Comparison of ENCODE assay signal across 33 cellular contexts in the genomic region with DNA sequence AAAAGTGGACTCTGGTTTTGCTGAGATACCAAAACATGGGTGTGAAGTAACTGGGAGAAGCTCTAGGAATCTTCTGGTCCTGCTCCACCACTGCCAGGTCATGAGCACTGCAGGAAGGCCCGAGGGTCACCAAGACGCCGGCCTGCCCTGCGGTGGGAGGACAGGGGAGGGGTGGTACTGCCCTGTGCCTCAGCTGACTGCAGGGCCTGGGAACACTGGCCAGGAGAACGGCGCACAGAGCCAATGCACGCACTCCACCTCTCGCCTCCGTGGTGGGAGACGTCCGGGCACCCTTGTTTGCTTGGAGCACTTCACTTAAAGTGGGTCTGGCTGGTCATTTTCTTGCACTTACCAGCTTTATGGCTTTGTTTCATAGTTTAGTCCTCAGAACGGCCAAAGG.
"Had no signal": no experiment of that assay in that cellular context is flagged by ENCODE, and none has a peak within 500 bp of the region (broad histone marks: within the 10 kb centered on the region; RNA-seq: fewer than 3 reads in every experiment).

No MANE protein-coding gene starts in this region.

- H2AFZ ChIP-seq: PC-9 had no signal

- H3K27ac Mint-ChIP-seq: activated CD4-positive, alpha-beta T cell treated with anti-CD3 and anti-CD28 coated beads, Interleukin-2, amount 10 ng/mL, durations not matched to agents 24 days and 14 days; activated CD8-positive, alpha-beta T cell treated with anti-CD3 and anti-CD28 coated beads for 36 hours; activated naive CD4-positive, alpha-beta T cell treated with anti-CD3 and anti-CD28 coated beads, Interleukin-2, amount 50 U/mL, for 24 hours; activated naive CD8-positive, alpha-beta T cell treated with anti-CD3 and anti-CD28 coated beads, Interleukin-2, amount 10 ng/mL, durations not matched to agents 7 days and 5 days; activated T-helper 2 cell treated with anti-CD3 and anti-CD28 coated beads, Interferon-gamma antibody, Interleukin-2, Interleukin-4, amounts not matched to agents 10 μg/mL and 5 μg/mL and 100 μg/mL, durations not matched to agents 14 hours and 24 hours and 36 hours had no signal

- H3K36me3 ChIP-seq: ascending aorta, breast epithelium had no signal

- ATAC-seq: activated CD8-positive, alpha-beta T cell treated with anti-CD3 and anti-CD28 coated beads for 36 hours had no signal

- H3K27me3 Mint-ChIP-seq: activated CD8-positive, alpha-beta T cell treated with anti-CD3 and anti-CD28 coated beads for 36 hours; activated naive CD4-positive, alpha-beta T cell treated with anti-CD3 and anti-CD28 coated beads, Interleukin-2, amount 50 U/mL, for 24 hours; activated naive CD8-positive, alpha-beta T cell treated with anti-CD3 and anti-CD28 coated beads, Interleukin-2, amount 10 ng/mL, durations not matched to agents 7 days and 5 days had no signal

- H3K9me3 ChIP-seq: ascending aorta, breast epithelium had no signal

- DNase-seq: activated CD4-positive, alpha-beta T cell treated with anti-CD3 and anti-CD28 coated beads, Interleukin-2, amount 10 ng/mL, durations not matched to agents 24 days and 14 days; activated CD4-positive, alpha-beta T cell treated with anti-CD3 and anti-CD28 coated beads, Interleukin-2, amount 50 U/mL, for 4 hours; activated CD8-positive, alpha-beta T cell treated with anti-CD3 and anti-CD28 coated beads for 36 hours; activated gamma-delta T cell; activated naive CD4-positive, alpha-beta T cell treated with Interleukin-2 at 50 U/mL for 16 hours; activated naive CD8-positive, alpha-beta T cell treated with anti-CD3 and anti-CD28 coated beads, Interleukin-2, amount 10 ng/mL, durations not matched to agents 7 days and 5 days; activated T-cell treated with anti-CD3 and anti-CD28 coated beads, Interleukin-2, amount 50 U/mL, for 1 hour; amygdala; MM.1S; MV-4-11; NCI-H1092 treated with DMSO at 0.1 percent for 48 hours; NCI-H1417; NCI-H146; NCI-H187; NCI-H2081; NCI-H2171 treated with DMSO at 0.1 percent for 48 hours; NCI-H2227 treated with DMSO at 0.1 percent for 48 hours; NCI-H446; NCI-H510A treated with DMSO at 0.1 percent for 48 hours; NCI-H526 treated with DMSO at 0.1 percent for 48 hours; NCI-H774; PC-9; Right ventricle myocardium superior; SW 1271; T-helper 1 cell; T1000 had no signal

- H3K36me3 Mint-ChIP-seq: activated naive CD4-positive, alpha-beta T cell treated with anti-CD3 and anti-CD28 coated beads, Interleukin-2, amount 50 U/mL, for 24 hours; activated naive CD8-positive, alpha-beta T cell treated with anti-CD3 and anti-CD28 coated beads, Interleukin-2, amount 10 ng/mL, durations not matched to agents 7 days and 5 days had no signal

- FAIRE-seq: RCC 7860 had no signal

- H3K4me3 Mint-ChIP-seq: activated CD4-positive, alpha-beta T cell treated with anti-CD3 and anti-CD28 coated beads, Interleukin-2, amount 10 ng/mL, durations not matched to agents 24 days and 14 days; activated CD8-positive, alpha-beta T cell treated with anti-CD3 and anti-CD28 coated beads for 36 hours; activated naive CD4-positive, alpha-beta T cell treated with anti-CD3 and anti-CD28 coated beads, Interleukin-2, amount 50 U/mL, for 24 hours; activated naive CD8-positive, alpha-beta T cell treated with anti-CD3 and anti-CD28 coated beads, Interleukin-2, amount 10 ng/mL, durations not matched to agents 7 days and 5 days had no signal

- H3K27ac ChIP-seq: breast epithelium, KMS-11, PC-9, RWPE1 had no signal

- H3K9ac ChIP-seq: KMS-11 had no signal

- H3K4me2 ChIP-seq: KMS-11, PC-9 had no signal

- H3K4me1 ChIP-seq: breast epithelium had no signal

- H3K4me3 ChIP-seq: ascending aorta, breast epithelium, PC-9 had no signal

- H3K9me3 Mint-ChIP-seq: activated CD4-positive, alpha-beta T cell treated with anti-CD3 and anti-CD28 coated beads, Interleukin-2, amount 10 ng/mL, durations not matched to agents 24 days and 14 days; activated CD8-positive, alpha-beta T cell treated with anti-CD3 and anti-CD28 coated beads for 36 hours; activated naive CD4-positive, alpha-beta T cell treated with anti-CD3 and anti-CD28 coated beads, Interleukin-2, amount 50 U/mL, for 24 hours; activated naive CD8-positive, alpha-beta T cell treated with anti-CD3 and anti-CD28 coated beads, Interleukin-2, amount 10 ng/mL, durations not matched to agents 7 days and 5 days; activated T-helper 2 cell treated with anti-CD3 and anti-CD28 coated beads, Interferon-gamma antibody, Interleukin-2, Interleukin-4, amounts not matched to agents 10 μg/mL and 5 μg/mL and 100 μg/mL, durations not matched to agents 14 hours and 24 hours and 36 hours had no signal

- H3K27me3 ChIP-seq: ascending aorta, breast epithelium had no signal

- H3K4me1 Mint-ChIP-seq: activated CD4-positive, alpha-beta T cell treated with anti-CD3 and anti-CD28 coated beads, Interleukin-2, amount 10 ng/mL, durations not matched to agents 24 days and 14 days; activated naive CD8-positive, alpha-beta T cell treated with anti-CD3 and anti-CD28 coated beads, Interleukin-2, amount 10 ng/mL, durations not matched to agents 7 days and 5 days had no signal
